1 cellular context compared by ENCODE assay signal in the genomic region with DNA sequence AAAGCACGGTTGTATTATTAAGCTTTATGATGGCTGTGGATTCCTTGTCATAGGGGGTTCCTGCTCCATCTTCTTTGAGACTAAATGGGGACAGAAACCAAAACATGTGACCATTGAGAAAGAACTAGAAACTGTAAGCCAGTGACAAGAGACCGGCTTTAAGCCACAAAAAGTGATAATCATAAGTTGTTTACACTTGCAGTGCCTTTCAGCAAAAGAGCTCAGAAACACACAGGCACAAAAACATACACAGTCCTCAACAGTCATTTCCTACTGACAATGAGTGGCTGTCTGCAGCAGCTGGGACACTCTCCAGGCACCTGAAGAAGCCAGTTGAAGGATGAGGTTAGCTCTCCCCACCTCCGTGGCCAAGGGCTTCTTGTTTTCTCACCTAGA.
TF ChIP-seq lines count a peak whose summit lies in the region.

No MANE protein-coding gene starts in this region.

TF ChIP-seq in GM23338, 12 proteins besides CTCF, POLR2A, EP300 and RAD21 (continued from another document):
- TF ChIP-seq, protein P1, sequence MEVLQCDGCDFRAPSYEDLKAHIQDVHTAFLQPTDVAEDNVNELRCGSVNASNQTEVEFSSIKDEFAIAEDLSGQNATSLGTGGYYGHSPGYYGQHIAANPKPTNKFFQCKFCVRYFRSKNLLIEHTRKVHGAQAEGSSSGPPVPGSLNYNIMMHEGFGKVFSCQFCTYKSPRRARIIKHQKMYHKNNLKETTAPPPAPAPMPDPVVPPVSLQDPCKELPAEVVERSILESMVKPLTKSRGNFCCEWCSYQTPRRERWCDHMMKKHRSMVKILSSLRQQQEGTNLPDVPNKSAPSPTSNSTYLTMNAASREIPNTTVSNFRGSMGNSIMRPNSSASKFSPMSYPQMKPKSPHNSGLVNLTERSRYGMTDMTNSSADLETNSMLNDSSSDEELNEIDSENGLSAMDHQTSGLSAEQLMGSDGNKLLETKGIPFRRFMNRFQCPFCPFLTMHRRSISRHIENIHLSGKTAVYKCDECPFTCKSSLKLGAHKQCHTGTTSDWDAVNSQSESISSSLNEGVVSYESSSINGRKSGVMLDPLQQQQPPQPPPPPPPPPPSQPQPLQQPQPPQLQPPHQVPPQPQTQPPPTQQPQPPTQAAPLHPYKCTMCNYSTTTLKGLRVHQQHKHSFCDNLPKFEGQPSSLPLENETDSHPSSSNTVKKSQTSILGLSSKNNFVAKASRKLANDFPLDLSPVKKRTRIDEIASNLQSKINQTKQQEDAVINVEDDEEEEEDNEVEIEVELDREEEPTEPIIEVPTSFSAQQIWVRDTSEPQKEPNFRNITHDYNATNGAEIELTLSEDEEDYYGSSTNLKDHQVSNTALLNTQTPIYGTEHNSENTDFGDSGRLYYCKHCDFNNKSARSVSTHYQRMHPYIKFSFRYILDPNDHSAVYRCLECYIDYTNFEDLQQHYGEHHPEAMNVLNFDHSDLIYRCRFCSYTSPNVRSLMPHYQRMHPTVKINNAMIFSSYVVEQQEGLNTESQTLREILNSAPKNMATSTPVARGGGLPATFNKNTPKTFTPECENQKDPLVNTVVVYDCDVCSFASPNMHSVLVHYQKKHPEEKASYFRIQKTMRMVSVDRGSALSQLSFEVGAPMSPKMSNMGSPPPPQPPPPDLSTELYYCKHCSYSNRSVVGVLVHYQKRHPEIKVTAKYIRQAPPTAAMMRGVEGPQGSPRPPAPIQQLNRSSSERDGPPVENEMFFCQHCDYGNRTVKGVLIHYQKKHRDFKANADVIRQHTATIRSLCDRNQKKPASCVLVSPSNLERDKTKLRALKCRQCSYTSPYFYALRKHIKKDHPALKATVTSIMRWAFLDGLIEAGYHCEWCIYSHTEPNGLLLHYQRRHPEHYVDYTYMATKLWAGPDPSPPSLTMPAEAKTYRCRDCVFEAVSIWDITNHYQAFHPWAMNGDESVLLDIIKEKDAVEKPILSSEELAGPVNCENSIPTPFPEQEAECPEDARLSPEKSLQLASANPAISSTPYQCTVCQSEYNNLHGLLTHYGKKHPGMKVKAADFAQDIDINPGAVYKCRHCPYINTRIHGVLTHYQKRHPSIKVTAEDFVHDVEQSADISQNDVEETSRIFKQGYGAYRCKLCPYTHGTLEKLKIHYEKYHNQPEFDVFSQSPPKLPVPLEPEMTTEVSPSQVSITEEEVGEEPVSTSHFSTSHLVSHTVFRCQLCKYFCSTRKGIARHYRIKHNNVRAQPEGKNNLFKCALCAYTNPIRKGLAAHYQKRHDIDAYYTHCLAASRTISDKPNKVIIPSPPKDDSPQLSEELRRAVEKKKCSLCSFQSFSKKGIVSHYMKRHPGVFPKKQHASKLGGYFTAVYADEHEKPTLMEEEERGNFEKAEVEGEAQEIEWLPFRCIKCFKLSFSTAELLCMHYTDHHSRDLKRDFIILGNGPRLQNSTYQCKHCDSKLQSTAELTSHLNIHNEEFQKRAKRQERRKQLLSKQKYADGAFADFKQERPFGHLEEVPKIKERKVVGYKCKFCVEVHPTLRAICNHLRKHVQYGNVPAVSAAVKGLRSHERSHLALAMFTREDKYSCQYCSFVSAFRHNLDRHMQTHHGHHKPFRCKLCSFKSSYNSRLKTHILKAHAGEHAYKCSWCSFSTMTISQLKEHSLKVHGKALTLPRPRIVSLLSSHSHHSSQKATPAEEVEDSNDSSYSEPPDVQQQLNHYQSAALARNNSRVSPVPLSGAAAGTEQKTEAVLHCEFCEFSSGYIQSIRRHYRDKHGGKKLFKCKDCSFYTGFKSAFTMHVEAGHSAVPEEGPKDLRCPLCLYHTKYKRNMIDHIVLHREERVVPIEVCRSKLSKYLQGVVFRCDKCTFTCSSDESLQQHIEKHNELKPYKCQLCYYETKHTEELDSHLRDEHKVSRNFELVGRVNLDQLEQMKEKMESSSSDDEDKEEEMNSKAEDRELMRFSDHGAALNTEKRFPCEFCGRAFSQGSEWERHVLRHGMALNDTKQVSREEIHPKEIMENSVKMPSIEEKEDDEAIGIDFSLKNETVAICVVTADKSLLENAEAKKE (CRISPR knock-in tag; IDR thresholded peaks at IDR 0.05) = no peak
- TF ChIP-seq EZH2phosphoT487 (IDR thresholded peaks at IDR 0.05; ENCODE audit: unreplicated experiment) = no peak
TF ChIP-seq in GM23338: peak in this region for 0.
